In genomic region chr6:110878751-110879539, GRCh38 we compare ENCODE assay signal across 8 cellular contexts. TPM values are rescaled to one million over a fixed set of nuclear protein-coding genes. Genes with fewer than 3 reads are reported as not detected.
DNase-seq lines count a peak whose midpoint lies in the region; ATAC-seq and TF ChIP-seq lines count a peak whose summit lies in the region.

No MANE protein-coding gene starts in this region.

- 15 to 33% methylated on average over 9 to 10 of the region's 10 CpGs for WGBS in gastroesophageal sphincter (ENCODE audit: low coverage in 1 of 2), 2 donors

- H3K4me3 ChIP-seq in gastroesophageal sphincter: peak overlapping the region in 1 of 2 donors; percentile 3

- peak overlapping the region; percentile 76 for H3K27ac Mint-ChIP-seq in activated T-cell treated with anti-CD3 and anti-CD28 coated beads, Interleukin-2, amount 50 U/mL, for 72 hours

- TF ChIP-seq EP300 in gastroesophageal sphincter (IDR thresholded peaks at IDR 0.05): no peak

- H3K4me3 Mint-ChIP-seq in activated T-cell treated with anti-CD3 and anti-CD28 coated beads, Interleukin-2, amount 50 U/mL, for 72 hours: peak overlapping the region; percentile 95

- H3K27me3 ChIP-seq in gastroesophageal sphincter: no peaks in the 10 kb centered on the region

- H3K36me3 Mint-ChIP-seq in activated T-cell treated with anti-CD3 and anti-CD28 coated beads, Interleukin-2, amount 50 U/mL, for 72 hours (ENCODE audit: insufficient read depth in 2 of 2): peaks cover 3 to 8% of the 10 kb centered on the region in 2 donors

- H3K27me3 Mint-ChIP-seq in activated T-cell treated with anti-CD3 and anti-CD28 coated beads, Interleukin-2, amount 50 U/mL, for 72 hours (ENCODE audit: low read depth): no peaks in the 10 kb centered on the region

- DNase-seq in EH (ENCODE audit: low read depth) (peak; percentile 66), KBM-7 (peak; percentile 71), retina (peak; percentile 31)
- DNase-seq in activated T-cell treated with anti-CD3 and anti-CD28 coated beads, Interleukin-2, amount 50 U/mL, for 72 hours: peak in 1 of 2 donors; percentile 28

- TF ChIP-seq POLR2A in gastroesophageal sphincter (IDR thresholded peaks at IDR 0.05): no peak

- peaks cover 9 to 80% (median 35%) of the 10 kb centered on the region in 3 donors for H3K4me1 ChIP-seq in gastroesophageal sphincter

- TF ChIP-seq CTCF in gastroesophageal sphincter (IDR thresholded peaks at IDR 0.05): peak in 3 of 4 experiments; percentile 23 to 48 (median 33)

- H3K36me3 ChIP-seq in gastroesophageal sphincter: no peaks in the 10 kb centered on the region

- ATAC-seq in activated T-cell treated with anti-CD3 and anti-CD28 coated beads, Interleukin-2, amount 50 U/mL, for 72 hours (replicated peaks in 1 of 2): no peak
- ATAC-seq in gastroesophageal sphincter (no peak), GM21717 (IDR thresholded peaks at IDR 0.05; ENCODE audit: unreplicated experiment) (no peak), GM18519 (IDR thresholded peaks at IDR 0.05; ENCODE audit: low FRiP score, unreplicated experiment) (no peak), HG03457 (IDR thresholded peaks at IDR 0.05; ENCODE audit: unreplicated experiment) (no peak)

- in situ Hi-C loops in KBM-7 (cut with MboI; ENCODE audit: low pct_unique_long_range_greater_than_20kb, low sequenced_read_pairs): loop anchor here (25.0 kb wide), 1 partner anchor 192 kb away; no protein-coding TSS in a partner anchor

- peak overlapping the region in 1 of 4 donors; percentile 21 for H3K27ac ChIP-seq in gastroesophageal sphincter

- H3K9me3 Mint-ChIP-seq in activated T-cell treated with anti-CD3 and anti-CD28 coated beads, Interleukin-2, amount 50 U/mL, for 72 hours: no peaks in the 10 kb centered on the region

- H3K9me3 ChIP-seq in gastroesophageal sphincter: no peaks in the 10 kb centered on the region

- peaks cover 72% of the 10 kb centered on the region for H3K4me1 Mint-ChIP-seq in activated T-cell treated with anti-CD3 and anti-CD28 coated beads, Interleukin-2, amount 50 U/mL, for 72 hours (ENCODE audit: low read depth)

RNA-seq across cellular contexts. Expression of gene AMD1, which starts 4.4 kb away (rescaled TPM):
- total RNA-seq in activated T-cell treated with anti-CD3 and anti-CD28 coated beads, Interleukin-2, amount 50 U/mL, for 72 hours: 10 to 100 TPM; 55.5 to 61.4 TPM
- 10 to 100 TPM; 51.4 to 96.5 (median 79.0) TPM for total RNA-seq in gastroesophageal sphincter
